Comparison of ENCODE assay signal across 8 cellular contexts in genomic region chr15:89749951-89750559, GRCh38. TPM values are rescaled to one million over a fixed set of nuclear protein-coding genes. Genes with fewer than 3 reads are reported as not detected.
DNase-seq lines count a peak whose midpoint lies in the region; ATAC-seq lines count a peak whose summit lies in the region.

No MANE protein-coding gene starts in this region.

- H3K4me1 ChIP-seq in iPS DF 6.9 (ENCODE audit: control insufficient read depth, insufficient read depth, low read length): peaks cover 11% of the 10 kb centered on the region

- DNase-seq in NCI-H2029 (lab: John Stamatoyannopoulos, UW) (peak; percentile 17), NCI-H2029 treated with DMSO at 0.1 percent for 48 hours (lab: John Stamatoyannopoulos, UW) (no peak), iPS DF 6.9 (ENCODE audit: low read depth, low spot score) (no peak), foreskin melanocyte (no peak), CD1c-positive myeloid dendritic cell (ENCODE audit: extremely low spot score) (no peak)
- DNase-seq in activated T-cell treated with anti-CD3 and anti-CD28 coated beads, Interleukin-2, amount 50 U/mL, for 72 hours: peak in 1 of 2 donors; percentile 17
- peak; percentile 37 for DNase-seq in stimulated activated CD8-positive, alpha-beta memory T cell treated with anti-CD3 and anti-CD28 coated beads, Interleukin-4, amount 100 ng/mL, for 48 hours

- peaks cover 6% of the 10 kb centered on the region for H3K4me1 Mint-ChIP-seq in activated T-cell treated with anti-CD3 and anti-CD28 coated beads, Interleukin-2, amount 50 U/mL, for 72 hours (ENCODE audit: low read depth)

- no CpG with 5 or more reads among the region's 41 CpGs for WGBS in iPS DF 6.9 (ENCODE audit: insufficient coverage, insufficient read length)

- H3K4me3 ChIP-seq in iPS DF 6.9 (ENCODE audit: low read length): peak overlapping the region; percentile 37; the same call in 1 of the 2 replicates

- H3K9me3 Mint-ChIP-seq in activated T-cell treated with anti-CD3 and anti-CD28 coated beads, Interleukin-2, amount 50 U/mL, for 72 hours: no peaks in the 10 kb centered on the region

- no peak overlapping the region for H3K27ac ChIP-seq in iPS DF 6.9 (ENCODE audit: low read length)

- no peaks in the 10 kb centered on the region for H3K36me3 Mint-ChIP-seq in activated T-cell treated with anti-CD3 and anti-CD28 coated beads, Interleukin-2, amount 50 U/mL, for 72 hours (ENCODE audit: insufficient read depth in 2 of 2)

- no peak overlapping the region for H3K27ac Mint-ChIP-seq in activated T-cell treated with anti-CD3 and anti-CD28 coated beads, Interleukin-2, amount 50 U/mL, for 72 hours

- peaks cover 28% of the 10 kb centered on the region for H3K27me3 Mint-ChIP-seq in activated T-cell treated with anti-CD3 and anti-CD28 coated beads, Interleukin-2, amount 50 U/mL, for 72 hours (ENCODE audit: low read depth)

- peak; percentile 4 for ATAC-seq in HG03159 (IDR thresholded peaks at IDR 0.05; ENCODE audit: unreplicated experiment)
- ATAC-seq in activated T-cell treated with anti-CD3 and anti-CD28 coated beads, Interleukin-2, amount 50 U/mL, for 72 hours (replicated peaks in 1 of 2): peak in 1 of 2 donors; percentile 9

- no peaks in the 10 kb centered on the region for H3K36me3 ChIP-seq in iPS DF 6.9 (ENCODE audit: control insufficient read depth, insufficient read depth, low read length)

- H3K27me3 ChIP-seq in iPS DF 6.9 (ENCODE audit: control insufficient read depth, insufficient read depth, low read length): peaks cover 50% of the 10 kb centered on the region

- peak overlapping the region; percentile 74 to 76 for H3K4me3 Mint-ChIP-seq in activated T-cell treated with anti-CD3 and anti-CD28 coated beads, Interleukin-2, amount 50 U/mL, for 72 hours

- H3K9me3 ChIP-seq in iPS DF 6.9 (ENCODE audit: control insufficient read depth, insufficient read depth, low read length): no peaks in the 10 kb centered on the region

RNA-seq across cellular contexts. Expression of gene MESP1, which starts 1.0 kb away (rescaled TPM):
- total RNA-seq in activated T-cell treated with anti-CD3 and anti-CD28 coated beads, Interleukin-2, amount 50 U/mL, for 72 hours: 1 to 10 TPM; 2.4 to 4.5 TPM

RNA-seq across cellular contexts. Expression of gene MESP2, which starts 26.1 kb away (rescaled TPM):
- not detected for total RNA-seq in activated T-cell treated with anti-CD3 and anti-CD28 coated beads, Interleukin-2, amount 50 U/mL, for 72 hours

RNA-seq across cellular contexts. Expression of gene WDR93, which starts 59.4 kb away (rescaled TPM):
- total RNA-seq in activated T-cell treated with anti-CD3 and anti-CD28 coated beads, Interleukin-2, amount 50 U/mL, for 72 hours: under 1 TPM in 1 of 2 donors, not detected in 1; 0.19 TPM

RNA-seq across cellular contexts. Expression of gene PEX11A, which starts 59.5 kb away (rescaled TPM):
- 1 to 10 TPM; 4.0 to 7.3 TPM for total RNA-seq in activated T-cell treated with anti-CD3 and anti-CD28 coated beads, Interleukin-2, amount 50 U/mL, for 72 hours

Comparison
In these comparisons a context has a peak if more than half of its experiments do, and no peak if none do; other contexts are left out.
1. DNase-seq: peak in NCI-H2029 (single experiment) and stimulated activated CD8-positive, alpha-beta memory T cell treated with anti-CD3 and anti-CD28 coated beads, Interleukin-4, amount 100 ng/mL, for 48 hours (single experiment); none in NCI-H2029 treated with DMSO at 0.1 percent for 48 hours (single experiment), iPS DF 6.9 (single experiment), foreskin melanocyte (single experiment) and CD1c-positive myeloid dendritic cell (single experiment).